Comparison of ENCODE assay signal across 1 cellular context in the genomic region with DNA sequence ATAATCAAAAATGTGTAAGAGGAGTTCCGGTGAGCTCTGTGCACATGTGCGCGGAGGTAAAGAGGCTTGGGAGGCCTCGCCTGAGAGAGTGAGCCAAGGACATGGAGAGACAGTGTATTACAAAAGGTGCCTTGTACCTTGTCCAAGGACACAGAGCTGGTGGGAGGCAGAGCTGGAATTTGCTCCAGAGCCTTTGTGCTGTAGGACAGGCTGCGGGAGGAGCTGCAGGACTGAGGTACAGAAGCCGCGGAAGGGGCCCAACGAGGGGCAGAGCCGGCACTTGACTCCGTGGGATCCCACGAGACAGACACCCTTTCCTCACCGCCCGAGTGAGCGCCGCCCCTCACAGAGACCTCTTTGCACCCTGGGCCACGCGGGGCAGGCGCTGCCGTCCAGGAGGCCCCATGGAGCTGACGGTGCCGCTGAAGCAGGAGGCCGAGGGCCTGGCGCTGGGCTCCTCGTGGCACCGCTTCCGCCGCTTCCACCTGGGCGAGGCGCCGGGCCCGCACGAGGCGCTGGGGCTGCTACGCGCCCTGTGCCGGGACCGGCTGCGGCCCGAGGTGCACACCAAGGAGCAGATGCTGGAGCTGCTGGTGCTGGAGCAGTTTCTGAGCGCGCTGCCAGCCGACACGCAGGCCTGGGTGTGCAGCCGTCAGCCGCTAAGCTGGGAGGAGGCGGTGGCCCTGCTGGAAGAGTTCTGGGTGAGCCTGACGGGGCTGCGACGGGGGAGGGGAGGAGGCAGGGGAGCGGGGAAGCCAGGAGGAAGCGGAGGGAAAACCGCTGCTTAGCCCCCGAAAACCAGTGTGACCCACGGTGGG.
A peak's percentile ranks its signal among the peaks of the same experiment; 100 is the strongest.
TF ChIP-seq lines count a peak whose summit lies in the region.

No MANE protein-coding gene starts in this region.

TF ChIP-seq in HepG2, 621 proteins besides CTCF, POLR2A, EP300 and RAD21 (continued from another document and continues in another):
- TF ChIP-seq ZBTB10 (CRISPR knock-in tag; IDR thresholded peaks at IDR 0.05; ENCODE audit: borderline replicate concordance) (no peak), ZNF563 (CRISPR knock-in tag; IDR thresholded peaks at IDR 0.05) (peak; percentile 93), RNF2 (conservative IDR thresholded peaks at IDR 0.05; ENCODE audit: low read depth) (peak; percentile 90), ONECUT2 (CRISPR knock-in tag; IDR thresholded peaks at IDR 0.05) (no peak), LCORL (IDR thresholded peaks at IDR 0.05) (no peak), LCORL (CRISPR knock-in tag; IDR thresholded peaks at IDR 0.05) (peak; percentile 62; the same call in 1 of the 2 replicates), CERS6 (CRISPR knock-in tag; IDR thresholded peaks at IDR 0.05) (no peak), BCL3 (CRISPR knock-in tag; IDR thresholded peaks at IDR 0.05) (no peak; the same call in 1 of the 2 replicates), MLX (CRISPR knock-in tag; IDR thresholded peaks at IDR 0.05) (no peak), ZNF530 (CRISPR knock-in tag; IDR thresholded peaks at IDR 0.05; ENCODE audit: low read depth) (no peak), ZNF331 (CRISPR knock-in tag; IDR thresholded peaks at IDR 0.05) (peak; percentile 25; the same call in 1 of the 2 replicates), ZNF138 (CRISPR knock-in tag; IDR thresholded peaks at IDR 0.05; ENCODE audit: low read depth) (peak; percentile 73; the same call in 1 of the 2 replicates), ADNP (CRISPR knock-in tag; IDR thresholded peaks at IDR 0.05) (no peak), STAT5B (CRISPR knock-in tag; IDR thresholded peaks at IDR 0.05) (no peak), ZNF552 (CRISPR knock-in tag; IDR thresholded peaks at IDR 0.05; ENCODE audit: borderline replicate concordance) (peak; percentile 85; the same call in 1 of the 2 replicates), ZNF878 (CRISPR knock-in tag; IDR thresholded peaks at IDR 0.05) (no peak; the same call in 1 of the 2 replicates), RARG (CRISPR knock-in tag; IDR thresholded peaks at IDR 0.05; ENCODE audit: low read depth) (no peak), ZNF484 (CRISPR knock-in tag; IDR thresholded peaks at IDR 0.05; ENCODE audit: borderline replicate concordance, low read depth) (no peak), ZFAT (CRISPR knock-in tag; conservative IDR thresholded peaks at IDR 0.05) (no peak), ZSCAN22 (CRISPR knock-in tag; IDR thresholded peaks at IDR 0.05) (no peak), GFI1 (CRISPR knock-in tag; IDR thresholded peaks at IDR 0.05; ENCODE audit: borderline replicate concordance) (no peak; the same call in none of the 2 replicates), ZBTB1 (CRISPR knock-in tag; IDR thresholded peaks at IDR 0.05; ENCODE audit: borderline replicate concordance) (no peak), ZNF232 (CRISPR knock-in tag; IDR thresholded peaks at IDR 0.05; ENCODE audit: borderline replicate concordance) (no peak; the same call in 1 of the 2 replicates), ZNF709 (CRISPR knock-in tag; IDR thresholded peaks at IDR 0.05) (peak; percentile 67), YY1 (IDR thresholded peaks at IDR 0.05; ENCODE audit: insufficient read depth, insufficient replicate concordance, low read depth, low read length) (peak; percentile 39), RFX1 (IDR thresholded peaks at IDR 0.05) (no peak), ZNF441 (CRISPR knock-in tag; IDR thresholded peaks at IDR 0.05; ENCODE audit: borderline replicate concordance) (peak; percentile 15; the same call in 1 of the 2 replicates), ZBTB42 (CRISPR knock-in tag; IDR thresholded peaks at IDR 0.05) (peak; percentile 49; the same call in 1 of the 2 replicates), ZNF672 (CRISPR knock-in tag; IDR thresholded peaks at IDR 0.05) (no peak), ZNF720 (CRISPR knock-in tag; IDR thresholded peaks at IDR 0.05) (no peak), ELF3 (CRISPR knock-in tag; IDR thresholded peaks at IDR 0.05) (peak; percentile 34; the same call in 1 of the 2 replicates)
- TF ChIP-seq, protein P1, sequence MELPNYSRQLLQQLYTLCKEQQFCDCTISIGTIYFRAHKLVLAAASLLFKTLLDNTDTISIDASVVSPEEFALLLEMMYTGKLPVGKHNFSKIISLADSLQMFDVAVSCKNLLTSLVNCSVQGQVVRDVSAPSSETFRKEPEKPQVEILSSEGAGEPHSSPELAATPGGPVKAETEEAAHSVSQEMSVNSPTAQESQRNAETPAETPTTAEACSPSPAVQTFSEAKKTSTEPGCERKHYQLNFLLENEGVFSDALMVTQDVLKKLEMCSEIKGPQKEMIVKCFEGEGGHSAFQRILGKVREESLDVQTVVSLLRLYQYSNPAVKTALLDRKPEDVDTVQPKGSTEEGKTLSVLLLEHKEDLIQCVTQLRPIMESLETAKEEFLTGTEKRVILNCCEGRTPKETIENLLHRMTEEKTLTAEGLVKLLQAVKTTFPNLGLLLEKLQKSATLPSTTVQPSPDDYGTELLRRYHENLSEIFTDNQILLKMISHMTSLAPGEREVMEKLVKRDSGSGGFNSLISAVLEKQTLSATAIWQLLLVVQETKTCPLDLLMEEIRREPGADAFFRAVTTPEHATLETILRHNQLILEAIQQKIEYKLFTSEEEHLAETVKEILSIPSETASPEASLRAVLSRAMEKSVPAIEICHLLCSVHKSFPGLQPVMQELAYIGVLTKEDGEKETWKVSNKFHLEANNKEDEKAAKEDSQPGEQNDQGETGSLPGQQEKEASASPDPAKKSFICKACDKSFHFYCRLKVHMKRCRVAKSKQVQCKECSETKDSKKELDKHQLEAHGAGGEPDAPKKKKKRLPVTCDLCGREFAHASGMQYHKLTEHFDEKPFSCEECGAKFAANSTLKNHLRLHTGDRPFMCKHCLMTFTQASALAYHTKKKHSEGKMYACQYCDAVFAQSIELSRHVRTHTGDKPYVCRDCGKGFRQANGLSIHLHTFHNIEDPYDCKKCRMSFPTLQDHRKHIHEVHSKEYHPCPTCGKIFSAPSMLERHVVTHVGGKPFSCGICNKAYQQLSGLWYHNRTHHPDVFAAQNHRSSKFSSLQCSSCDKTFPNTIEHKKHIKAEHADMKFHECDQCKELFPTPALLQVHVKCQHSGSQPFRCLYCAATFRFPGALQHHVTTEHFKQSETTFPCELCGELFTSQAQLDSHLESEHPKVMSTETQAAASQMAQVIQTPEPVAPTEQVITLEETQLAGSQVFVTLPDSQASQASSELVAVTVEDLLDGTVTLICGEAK (IDR thresholded peaks at IDR 0.05) = no peak
- TF ChIP-seq, protein P1 (CRISPR knock-in tag; IDR thresholded peaks at IDR 0.05) = peak; percentile 90; the same call in 1 of the 2 replicates
- TF ChIP-seq, protein P2, sequence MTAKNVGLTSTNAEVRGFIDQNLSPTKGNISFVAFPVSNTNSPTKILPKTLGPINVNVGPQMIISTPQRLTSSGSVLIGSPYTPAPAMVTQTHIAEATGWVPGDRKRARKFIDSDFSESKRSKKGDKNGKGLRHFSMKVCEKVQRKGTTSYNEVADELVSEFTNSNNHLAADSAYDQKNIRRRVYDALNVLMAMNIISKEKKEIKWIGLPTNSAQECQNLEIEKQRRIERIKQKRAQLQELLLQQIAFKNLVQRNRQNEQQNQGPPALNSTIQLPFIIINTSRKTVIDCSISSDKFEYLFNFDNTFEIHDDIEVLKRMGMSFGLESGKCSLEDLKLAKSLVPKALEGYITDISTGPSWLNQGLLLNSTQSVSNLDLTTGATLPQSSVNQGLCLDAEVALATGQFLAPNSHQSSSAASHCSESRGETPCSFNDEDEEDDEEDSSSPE (CRISPR knock-in tag; IDR thresholded peaks at IDR 0.05) = peak; percentile 17; the same call in 1 of the 2 replicates
- TF ChIP-seq, protein P3, sequence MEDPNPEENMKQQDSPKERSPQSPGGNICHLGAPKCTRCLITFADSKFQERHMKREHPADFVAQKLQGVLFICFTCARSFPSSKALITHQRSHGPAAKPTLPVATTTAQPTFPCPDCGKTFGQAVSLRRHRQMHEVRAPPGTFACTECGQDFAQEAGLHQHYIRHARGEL (CRISPR knock-in tag; IDR thresholded peaks at IDR 0.05) = no peak
- TF ChIP-seq, protein P4, sequence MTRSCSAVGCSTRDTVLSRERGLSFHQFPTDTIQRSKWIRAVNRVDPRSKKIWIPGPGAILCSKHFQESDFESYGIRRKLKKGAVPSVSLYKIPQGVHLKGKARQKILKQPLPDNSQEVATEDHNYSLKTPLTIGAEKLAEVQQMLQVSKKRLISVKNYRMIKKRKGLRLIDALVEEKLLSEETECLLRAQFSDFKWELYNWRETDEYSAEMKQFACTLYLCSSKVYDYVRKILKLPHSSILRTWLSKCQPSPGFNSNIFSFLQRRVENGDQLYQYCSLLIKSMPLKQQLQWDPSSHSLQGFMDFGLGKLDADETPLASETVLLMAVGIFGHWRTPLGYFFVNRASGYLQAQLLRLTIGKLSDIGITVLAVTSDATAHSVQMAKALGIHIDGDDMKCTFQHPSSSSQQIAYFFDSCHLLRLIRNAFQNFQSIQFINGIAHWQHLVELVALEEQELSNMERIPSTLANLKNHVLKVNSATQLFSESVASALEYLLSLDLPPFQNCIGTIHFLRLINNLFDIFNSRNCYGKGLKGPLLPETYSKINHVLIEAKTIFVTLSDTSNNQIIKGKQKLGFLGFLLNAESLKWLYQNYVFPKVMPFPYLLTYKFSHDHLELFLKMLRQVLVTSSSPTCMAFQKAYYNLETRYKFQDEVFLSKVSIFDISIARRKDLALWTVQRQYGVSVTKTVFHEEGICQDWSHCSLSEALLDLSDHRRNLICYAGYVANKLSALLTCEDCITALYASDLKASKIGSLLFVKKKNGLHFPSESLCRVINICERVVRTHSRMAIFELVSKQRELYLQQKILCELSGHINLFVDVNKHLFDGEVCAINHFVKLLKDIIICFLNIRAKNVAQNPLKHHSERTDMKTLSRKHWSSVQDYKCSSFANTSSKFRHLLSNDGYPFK (CRISPR knock-in tag; IDR thresholded peaks at IDR 0.05; ENCODE audit: borderline replicate concordance) = no peak
